ENCODE assay signal across 19 cellular contexts in genomic region chr21:39073063-39073462, GRCh38.
"Had no signal": no experiment of that assay in that cellular context is flagged by ENCODE, and none has a peak within 500 bp of the region (broad histone marks: within the 10 kb centered on the region; RNA-seq: fewer than 3 reads in every experiment).

No MANE protein-coding gene starts in this region.

- H3K36me3 Mint-ChIP-seq: activated naive CD4-positive, alpha-beta T cell treated with anti-CD3 and anti-CD28 coated beads, Interleukin-2, amount 50 U/mL, for 24 hours; brain had no signal

- H3K9me3 Mint-ChIP-seq: activated naive CD4-positive, alpha-beta T cell treated with anti-CD3 and anti-CD28 coated beads, Interleukin-2, amount 50 U/mL, for 24 hours had no signal

- H3K4me3 ChIP-seq: adrenal gland, coronary artery, left ventricle myocardium inferior, pancreas, SJCRH30 had no signal

- ATAC-seq: activated CD8-positive, alpha-beta T cell treated with anti-CD3 and anti-CD28 coated beads, Interleukin-2, amount 10 ng/mL, durations not matched to agents 7 days and 5 days; esophagus mucosa; foreskin keratinocyte; pancreas had no signal

- H3K27me3 Mint-ChIP-seq: activated B cell treated with CpG ODN at 0.5 μM for 24 hours had no signal

- H3K36me3 ChIP-seq: adrenal gland, left ventricle myocardium inferior, pancreas, SJCRH30 had no signal

- H3K4me3 Mint-ChIP-seq: activated B cell treated with CpG ODN at 0.5 μM for 24 hours; activated CD4-positive, alpha-beta T cell treated with anti-CD3 and anti-CD28 coated beads, Interleukin-2, amount 10 ng/mL, durations not matched to agents 24 days and 14 days; activated CD8-positive, alpha-beta T cell treated with anti-CD3 and anti-CD28 coated beads, Interleukin-2, amount 10 ng/mL, durations not matched to agents 7 days and 5 days; activated naive CD4-positive, alpha-beta T cell treated with anti-CD3 and anti-CD28 coated beads, Interleukin-2, amount 50 U/mL, for 24 hours had no signal

- H3K27me3 ChIP-seq: adrenal gland, foreskin keratinocyte, pancreas, SJCRH30 had no signal

- H3K27ac Mint-ChIP-seq: activated B cell treated with CpG ODN at 0.5 μM for 24 hours; activated CD4-positive, alpha-beta T cell treated with anti-CD3 and anti-CD28 coated beads, Interleukin-2, amount 10 ng/mL, durations not matched to agents 24 days and 14 days; activated CD8-positive, alpha-beta T cell treated with anti-CD3 and anti-CD28 coated beads, Interleukin-2, amount 10 ng/mL, durations not matched to agents 7 days and 5 days; activated naive CD4-positive, alpha-beta T cell treated with anti-CD3 and anti-CD28 coated beads, Interleukin-2, amount 50 U/mL, for 24 hours had no signal

- DNase-seq: activated B cell treated with CpG ODN at 0.5 μM for 24 hours; activated CD4-positive, alpha-beta T cell treated with anti-CD3 and anti-CD28 coated beads, Interleukin-2, amount 10 ng/mL, durations not matched to agents 24 days and 14 days; activated CD8-positive, alpha-beta memory T cell treated with anti-CD3 and anti-CD28 coated beads, Interleukin-2, amount 50 U/mL, for 4 hours; activated CD8-positive, alpha-beta T cell treated with anti-CD3 and anti-CD28 coated beads, Interleukin-2, amount 10 ng/mL, durations not matched to agents 7 days and 5 days; activated effector memory CD4-positive, alpha-beta T cell treated with anti-CD3 and anti-CD28 coated beads, Interleukin-2, amount 50 U/mL, for 16 hours; activated T-cell treated with anti-CD3 and anti-CD28 coated beads, Interleukin-2, amount 50 U/mL, for 48 hours; adrenal gland; central memory CD4-positive, alpha-beta T cell; foreskin keratinocyte; left ventricle myocardium inferior; pancreas; SJCRH30; stimulated activated CD4-positive, alpha-beta T cell treated with anti-CD3 and anti-CD28 coated beads, Interleukin-4, amount 100 ng/mL, for 1 hour; stimulated activated naive CD4-positive, alpha-beta T cell; T-helper 2 cell had no signal

- H3K27ac ChIP-seq: adrenal gland, foreskin keratinocyte, pancreas, SJCRH30 had no signal

- H3K9me3 ChIP-seq: adrenal gland, pancreas, SJCRH30 had no signal

- H3K4me1 ChIP-seq: foreskin keratinocyte, pancreas, SJCRH30 had no signal

- H3K4me1 Mint-ChIP-seq: activated B cell treated with CpG ODN at 0.5 μM for 24 hours; activated CD4-positive, alpha-beta T cell treated with anti-CD3 and anti-CD28 coated beads, Interleukin-2, amount 10 ng/mL, durations not matched to agents 24 days and 14 days; activated naive CD4-positive, alpha-beta T cell treated with anti-CD3 and anti-CD28 coated beads, Interleukin-2, amount 50 U/mL, for 24 hours had no signal
